Comparison of ENCODE assay signal across 1 cellular context in the genomic region with DNA sequence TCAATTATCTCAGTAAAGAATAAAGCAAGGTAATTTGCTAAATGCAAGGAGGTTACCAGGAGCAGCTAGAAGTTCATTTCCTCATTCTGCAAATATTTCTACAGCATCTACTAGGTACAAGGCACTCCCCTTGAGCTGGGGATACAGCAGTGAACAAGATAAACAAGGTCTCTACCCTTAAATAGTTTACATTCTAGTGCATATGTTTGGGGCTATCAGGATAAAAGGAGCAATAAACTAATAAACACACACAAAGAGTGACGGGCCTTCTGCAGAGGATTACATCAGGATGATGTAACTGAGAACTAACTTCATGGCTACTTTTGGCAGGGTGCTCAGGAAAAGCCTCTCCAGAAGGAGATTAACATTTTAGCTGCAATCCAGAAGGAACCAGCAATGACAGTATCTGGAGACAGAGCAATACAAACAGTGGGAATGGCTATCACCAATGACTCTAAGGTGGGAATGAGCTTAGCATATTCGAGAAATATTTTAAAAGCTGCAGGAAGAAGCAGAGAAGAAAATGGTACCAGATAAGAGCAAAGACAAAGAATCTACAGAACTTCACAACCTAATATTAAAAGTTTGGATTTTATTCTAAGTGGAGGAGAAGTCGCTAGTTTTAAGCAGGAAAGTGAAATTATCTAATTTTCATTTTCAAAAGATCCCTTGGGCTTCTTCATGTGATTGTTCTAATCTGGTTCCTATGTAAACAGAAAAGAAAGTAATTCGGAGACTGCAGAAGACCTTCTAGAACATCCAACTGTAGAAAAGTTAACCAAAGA.
TF ChIP-seq lines count a peak whose summit lies in the region.

No MANE protein-coding gene starts in this region.

TF ChIP-seq in HEK293, 187 proteins besides CTCF, POLR2A, EP300 and RAD21 (continued from another document):
- TF ChIP-seq, protein P1, sequence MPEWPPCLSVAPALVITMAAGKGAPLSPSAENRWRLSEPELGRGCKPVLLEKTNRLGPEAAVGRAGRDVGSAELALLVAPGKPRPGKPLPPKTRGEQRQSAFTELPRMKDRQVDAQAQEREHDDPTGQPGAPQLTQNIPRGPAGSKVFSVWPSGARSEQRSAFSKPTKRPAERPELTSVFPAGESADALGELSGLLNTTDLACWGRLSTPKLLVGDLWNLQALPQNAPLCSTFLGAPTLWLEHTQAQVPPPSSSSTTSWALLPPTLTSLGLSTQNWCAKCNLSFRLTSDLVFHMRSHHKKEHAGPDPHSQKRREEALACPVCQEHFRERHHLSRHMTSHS (tag by site-specific recombination; IDR thresholded peaks at IDR 0.05), result peak; percentile 93
- no peak for TF ChIP-seq ZNF785 (tag by site-specific recombination; IDR thresholded peaks at IDR 0.05)
- peak; percentile 99 for TF ChIP-seq FEZF1 (tag by site-specific recombination; IDR thresholded peaks at IDR 0.05)
- TF ChIP-seq, protein P2, sequence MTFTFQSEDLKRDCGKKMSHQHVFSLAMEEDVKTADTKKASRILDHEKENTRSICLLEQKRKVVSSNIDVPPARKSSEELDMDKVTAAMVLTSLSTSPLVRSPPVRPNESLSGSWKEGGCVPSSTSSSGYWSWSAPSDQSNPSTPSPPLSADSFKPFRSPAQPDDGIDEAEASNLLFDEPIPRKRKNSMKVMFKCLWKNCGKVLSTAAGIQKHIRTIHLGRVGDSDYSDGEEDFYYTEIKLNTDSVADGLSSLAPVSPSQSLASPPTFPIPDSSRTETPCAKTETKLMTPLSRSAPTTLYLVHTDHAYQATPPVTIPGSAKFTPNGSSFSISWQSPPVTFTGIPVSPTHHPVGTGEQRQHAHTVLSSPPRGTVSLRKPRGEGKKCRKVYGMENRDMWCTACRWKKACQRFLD (tag by site-specific recombination; IDR thresholded peaks at IDR 0.05), result no peak
- no peak for TF ChIP-seq ZNF514 (tag by site-specific recombination; IDR thresholded peaks at IDR 0.05)
- peak; percentile 99 for TF ChIP-seq OSR2 (tag by site-specific recombination; IDR thresholded peaks at IDR 0.05)
- TF ChIP-seq ZBTB48 (tag by site-specific recombination; IDR thresholded peaks at IDR 0.05), result peak; percentile 84
- TF ChIP-seq SETDB1 (IDR thresholded peaks at IDR 0.05; ENCODE audit: insufficient read length, low read length), result no peak
